ENCODE assay signal across 1 cellular context in genomic region chr11:65817815-65818680, GRCh38.
A peak's percentile ranks its signal among the peaks of the same experiment; 100 is the strongest.
TF ChIP-seq lines count a peak whose summit lies in the region.

No MANE protein-coding gene starts in this region.

TF ChIP-seq in K562, 482 proteins besides CTCF, POLR2A, EP300 and RAD21 (continued from another document and continues in another):
- TF ChIP-seq AFF1 (IDR thresholded peaks at IDR 0.05; ENCODE audit: low read depth in 1 of 2, partially characterized antibody in 2 of 2) (no peak), HCFC1 (IDR thresholded peaks at IDR 0.05; ENCODE audit: low read depth, low read length) (no peak), PHB (CRISPR knock-in tag; IDR thresholded peaks at IDR 0.05) (no peak), CTBP1 (IDR thresholded peaks at IDR 0.05; ENCODE audit: borderline replicate concordance) (peak; percentile 79; the same call in 1 of the 2 replicates), HMG20A (CRISPR knock-in tag; conservative IDR thresholded peaks at IDR 0.05) (no peak), TCF7 (IDR thresholded peaks at IDR 0.05; ENCODE audit: borderline replicate concordance) (no peak), ID3 (CRISPR knock-in tag; IDR thresholded peaks at IDR 0.05) (no peak), ID3 (tag; IDR thresholded peaks at IDR 0.05) (no peak), ZC3H11A (IDR thresholded peaks at IDR 0.05; ENCODE audit: low read depth, low read length) (no peak), COPS2 (conservative IDR thresholded peaks at IDR 0.05) (no peak), ZC3H8 (IDR thresholded peaks at IDR 0.05) (no peak), RBM39 (optimal IDR thresholded peaks at IDR 0.05; ENCODE audit: low read depth, low read length) (no peak), NEUROD1 (IDR thresholded peaks at IDR 0.05; ENCODE audit: borderline replicate concordance, low read depth, low read length, partially characterized antibody) (peak; percentile 28), ZNF699 (CRISPR knock-in tag; IDR thresholded peaks at IDR 0.05; ENCODE audit: insufficient replicate concordance) (no peak), ZNF76 (CRISPR knock-in tag; IDR thresholded peaks at IDR 0.05; ENCODE audit: borderline replicate concordance) (no peak), HOXB6 (CRISPR knock-in tag; IDR thresholded peaks at IDR 0.05; ENCODE audit: borderline replicate concordance) (no peak), GABPA (tag; conservative IDR thresholded peaks at IDR 0.05; ENCODE audit: low read depth) (peak; percentile 35; the same call in 1 of the 2 replicates), CAMTA2 (CRISPR knock-in tag; conservative IDR thresholded peaks at IDR 0.05) (no peak), ZNF12 (CRISPR knock-in tag; IDR thresholded peaks at IDR 0.05) (no peak; the same call in 1 of the 2 replicates), KAT7 (CRISPR knock-in tag; IDR thresholded peaks at IDR 0.05; ENCODE audit: borderline replicate concordance) (peak; percentile 64), ESRRA (IDR thresholded peaks at IDR 0.05; ENCODE audit: borderline replicate concordance, low read depth) (peak; percentile 38; the same call in 1 of the 2 replicates), C11orf30 (IDR thresholded peaks at IDR 0.05; ENCODE audit: low read depth) (no peak), GTF2E2 (tag; IDR thresholded peaks at IDR 0.05) (no peak), MYC (IDR thresholded peaks at IDR 0.05; ENCODE audit: low read depth, low read length) (peak; percentile 56), MYC (CRISPR knock-in tag; IDR thresholded peaks at IDR 0.05; ENCODE audit: borderline replicate concordance, low read depth) (no peak), ZNF436 (CRISPR knock-in tag; IDR thresholded peaks at IDR 0.05) (no peak), RB1 (IDR thresholded peaks at IDR 0.05; ENCODE audit: low read depth) (peak; percentile 92), SMARCC2 (IDR thresholded peaks at IDR 0.05; ENCODE audit: low read depth) (no peak), RNF2 (IDR thresholded peaks at IDR 0.05) (no peak), ZBTB1 (CRISPR knock-in tag; IDR thresholded peaks at IDR 0.05; ENCODE audit: borderline replicate concordance, low read depth) (0 out of 2 replicates have a peak, but pooled peaks have one; percentile 6), TAL1 (IDR thresholded peaks at IDR 0.05) (no peak), TEAD2 (tag; IDR thresholded peaks at IDR 0.05) (no peak), ZNF644 (tag; IDR thresholded peaks at IDR 0.05; ENCODE audit: low read depth) (peak; percentile 57; the same call in 1 of the 2 replicates), TBL1XR1 (IDR thresholded peaks at IDR 0.05; ENCODE audit: low read length in 2 of 2) (no peak), ELF4 (CRISPR knock-in tag; IDR thresholded peaks at IDR 0.05) (no peak), CEBPG (CRISPR knock-in tag; IDR thresholded peaks at IDR 0.05) (no peak), CEBPG (tag; conservative IDR thresholded peaks at IDR 0.05 in 1 of 2, IDR thresholded peaks at IDR 0.05 in 1 of 2) (no peak), ZNF165 (CRISPR knock-in tag; IDR thresholded peaks at IDR 0.05; ENCODE audit: borderline replicate concordance) (no peak), DACH1 (IDR thresholded peaks at IDR 0.05; ENCODE audit: partially characterized antibody) (peak; percentile 39), ESRRB (CRISPR knock-in tag; IDR thresholded peaks at IDR 0.05; ENCODE audit: borderline replicate concordance) (no peak), CBFA2T3 (IDR thresholded peaks at IDR 0.05) (no peak), MAFG (tag; conservative IDR thresholded peaks at IDR 0.05) (no peak), NFRKB (IDR thresholded peaks at IDR 0.05; ENCODE audit: low read depth) (no peak), ARNT (IDR thresholded peaks at IDR 0.05) (no peak), HDAC6 (IDR thresholded peaks at IDR 0.05; ENCODE audit: low read depth, low read length) (no peak), ZNF121 (CRISPR knock-in tag; conservative IDR thresholded peaks at IDR 0.05) (peak; percentile 38; the same call in 1 of the 2 replicates), RBM25 (IDR thresholded peaks at IDR 0.05; ENCODE audit: low read depth, low read length, severe bottlenecking) (peak; percentile 75), ZNF143 (CRISPR knock-in tag; IDR thresholded peaks at IDR 0.05) (no peak), ETV5 (CRISPR knock-in tag; IDR thresholded peaks at IDR 0.05; ENCODE audit: low read depth) (0 out of 2 replicates have a peak, but pooled peaks have one; percentile 41)
- TF ChIP-seq, protein P1, sequence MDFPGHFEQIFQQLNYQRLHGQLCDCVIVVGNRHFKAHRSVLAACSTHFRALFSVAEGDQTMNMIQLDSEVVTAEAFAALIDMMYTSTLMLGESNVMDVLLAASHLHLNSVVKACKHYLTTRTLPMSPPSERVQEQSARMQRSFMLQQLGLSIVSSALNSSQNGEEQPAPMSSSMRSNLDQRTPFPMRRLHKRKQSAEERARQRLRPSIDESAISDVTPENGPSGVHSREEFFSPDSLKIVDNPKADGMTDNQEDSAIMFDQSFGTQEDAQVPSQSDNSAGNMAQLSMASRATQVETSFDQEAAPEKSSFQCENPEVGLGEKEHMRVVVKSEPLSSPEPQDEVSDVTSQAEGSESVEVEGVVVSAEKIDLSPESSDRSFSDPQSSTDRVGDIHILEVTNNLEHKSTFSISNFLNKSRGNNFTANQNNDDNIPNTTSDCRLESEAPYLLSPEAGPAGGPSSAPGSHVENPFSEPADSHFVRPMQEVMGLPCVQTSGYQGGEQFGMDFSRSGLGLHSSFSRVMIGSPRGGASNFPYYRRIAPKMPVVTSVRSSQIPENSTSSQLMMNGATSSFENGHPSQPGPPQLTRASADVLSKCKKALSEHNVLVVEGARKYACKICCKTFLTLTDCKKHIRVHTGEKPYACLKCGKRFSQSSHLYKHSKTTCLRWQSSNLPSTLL (IDR thresholded peaks at IDR 0.05) = no peak
- TF ChIP-seq, protein P2, sequence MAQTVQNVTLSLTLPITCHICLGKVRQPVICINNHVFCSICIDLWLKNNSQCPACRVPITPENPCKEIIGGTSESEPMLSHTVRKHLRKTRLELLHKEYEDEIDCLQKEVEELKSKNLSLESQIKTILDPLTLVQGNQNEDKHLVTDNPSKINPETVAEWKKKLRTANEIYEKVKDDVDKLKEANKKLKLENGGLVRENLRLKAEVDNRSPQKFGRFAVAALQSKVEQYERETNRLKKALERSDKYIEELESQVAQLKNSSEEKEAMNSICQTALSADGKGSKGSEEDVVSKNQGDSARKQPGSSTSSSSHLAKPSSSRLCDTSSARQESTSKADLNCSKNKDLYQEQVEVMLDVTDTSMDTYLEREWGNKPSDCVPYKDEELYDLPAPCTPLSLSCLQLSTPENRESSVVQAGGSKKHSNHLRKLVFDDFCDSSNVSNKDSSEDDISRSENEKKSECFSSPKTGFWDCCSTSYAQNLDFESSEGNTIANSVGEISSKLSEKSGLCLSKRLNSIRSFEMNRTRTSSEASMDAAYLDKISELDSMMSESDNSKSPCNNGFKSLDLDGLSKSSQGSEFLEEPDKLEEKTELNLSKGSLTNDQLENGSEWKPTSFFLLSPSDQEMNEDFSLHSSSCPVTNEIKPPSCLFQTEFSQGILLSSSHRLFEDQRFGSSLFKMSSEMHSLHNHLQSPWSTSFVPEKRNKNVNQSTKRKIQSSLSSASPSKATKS (CRISPR knock-in tag; IDR thresholded peaks at IDR 0.05) = no peak
- TF ChIP-seq, protein P3, sequence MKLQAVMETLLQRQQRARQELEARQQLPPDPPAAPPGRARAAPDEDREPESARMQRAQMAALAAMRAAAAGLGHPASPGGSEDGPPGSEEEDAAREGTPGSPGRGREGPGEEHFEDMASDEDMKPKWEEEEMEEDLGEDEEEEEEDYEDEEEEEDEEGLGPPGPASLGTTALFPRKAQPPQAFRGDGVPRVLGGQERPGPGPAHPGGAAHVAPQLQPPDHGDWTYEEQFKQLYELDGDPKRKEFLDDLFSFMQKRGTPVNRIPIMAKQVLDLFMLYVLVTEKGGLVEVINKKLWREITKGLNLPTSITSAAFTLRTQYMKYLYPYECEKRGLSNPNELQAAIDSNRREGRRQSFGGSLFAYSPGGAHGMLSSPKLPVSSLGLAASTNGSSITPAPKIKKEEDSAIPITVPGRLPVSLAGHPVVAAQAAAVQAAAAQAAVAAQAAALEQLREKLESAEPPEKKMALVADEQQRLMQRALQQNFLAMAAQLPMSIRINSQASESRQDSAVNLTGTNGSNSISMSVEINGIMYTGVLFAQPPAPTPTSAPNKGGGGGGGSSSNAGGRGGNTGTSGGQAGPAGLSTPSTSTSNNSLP (IDR thresholded peaks at IDR 0.05; ENCODE audit: borderline replicate concordance, low read depth, low read length) = no peak
- TF ChIP-seq, protein P4, sequence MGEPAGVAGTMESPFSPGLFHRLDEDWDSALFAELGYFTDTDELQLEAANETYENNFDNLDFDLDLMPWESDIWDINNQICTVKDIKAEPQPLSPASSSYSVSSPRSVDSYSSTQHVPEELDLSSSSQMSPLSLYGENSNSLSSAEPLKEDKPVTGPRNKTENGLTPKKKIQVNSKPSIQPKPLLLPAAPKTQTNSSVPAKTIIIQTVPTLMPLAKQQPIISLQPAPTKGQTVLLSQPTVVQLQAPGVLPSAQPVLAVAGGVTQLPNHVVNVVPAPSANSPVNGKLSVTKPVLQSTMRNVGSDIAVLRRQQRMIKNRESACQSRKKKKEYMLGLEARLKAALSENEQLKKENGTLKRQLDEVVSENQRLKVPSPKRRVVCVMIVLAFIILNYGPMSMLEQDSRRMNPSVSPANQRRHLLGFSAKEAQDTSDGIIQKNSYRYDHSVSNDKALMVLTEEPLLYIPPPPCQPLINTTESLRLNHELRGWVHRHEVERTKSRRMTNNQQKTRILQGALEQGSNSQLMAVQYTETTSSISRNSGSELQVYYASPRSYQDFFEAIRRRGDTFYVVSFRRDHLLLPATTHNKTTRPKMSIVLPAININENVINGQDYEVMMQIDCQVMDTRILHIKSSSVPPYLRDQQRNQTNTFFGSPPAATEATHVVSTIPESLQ (CRISPR knock-in tag; IDR thresholded peaks at IDR 0.05) = 0 out of 2 replicates have a peak, but pooled peaks have one; percentile 30
- TF ChIP-seq, protein P5, sequence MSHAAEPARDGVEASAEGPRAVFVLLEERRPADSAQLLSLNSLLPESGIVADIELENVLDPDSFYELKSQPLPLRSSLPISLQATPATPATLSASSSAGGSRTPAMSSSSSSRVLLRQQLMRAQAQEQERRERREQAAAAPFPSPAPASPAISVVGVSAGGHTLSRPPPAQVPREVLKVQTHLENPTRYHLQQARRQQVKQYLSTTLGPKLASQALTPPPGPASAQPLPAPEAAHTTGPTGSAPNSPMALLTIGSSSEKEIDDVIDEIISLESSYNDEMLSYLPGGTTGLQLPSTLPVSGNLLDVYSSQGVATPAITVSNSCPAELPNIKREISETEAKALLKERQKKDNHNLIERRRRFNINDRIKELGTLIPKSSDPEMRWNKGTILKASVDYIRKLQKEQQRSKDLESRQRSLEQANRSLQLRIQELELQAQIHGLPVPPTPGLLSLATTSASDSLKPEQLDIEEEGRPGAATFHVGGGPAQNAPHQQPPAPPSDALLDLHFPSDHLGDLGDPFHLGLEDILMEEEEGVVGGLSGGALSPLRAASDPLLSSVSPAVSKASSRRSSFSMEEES (CRISPR knock-in tag; IDR thresholded peaks at IDR 0.05) = no peak
- TF ChIP-seq, protein P6, sequence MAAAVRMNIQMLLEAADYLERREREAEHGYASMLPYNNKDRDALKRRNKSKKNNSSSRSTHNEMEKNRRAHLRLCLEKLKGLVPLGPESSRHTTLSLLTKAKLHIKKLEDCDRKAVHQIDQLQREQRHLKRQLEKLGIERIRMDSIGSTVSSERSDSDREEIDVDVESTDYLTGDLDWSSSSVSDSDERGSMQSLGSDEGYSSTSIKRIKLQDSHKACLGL (CRISPR knock-in tag; IDR thresholded peaks at IDR 0.05; ENCODE audit: borderline replicate concordance, poor library complexity, severe bottlenecking) = no peak
- TF ChIP-seq, protein P7, sequence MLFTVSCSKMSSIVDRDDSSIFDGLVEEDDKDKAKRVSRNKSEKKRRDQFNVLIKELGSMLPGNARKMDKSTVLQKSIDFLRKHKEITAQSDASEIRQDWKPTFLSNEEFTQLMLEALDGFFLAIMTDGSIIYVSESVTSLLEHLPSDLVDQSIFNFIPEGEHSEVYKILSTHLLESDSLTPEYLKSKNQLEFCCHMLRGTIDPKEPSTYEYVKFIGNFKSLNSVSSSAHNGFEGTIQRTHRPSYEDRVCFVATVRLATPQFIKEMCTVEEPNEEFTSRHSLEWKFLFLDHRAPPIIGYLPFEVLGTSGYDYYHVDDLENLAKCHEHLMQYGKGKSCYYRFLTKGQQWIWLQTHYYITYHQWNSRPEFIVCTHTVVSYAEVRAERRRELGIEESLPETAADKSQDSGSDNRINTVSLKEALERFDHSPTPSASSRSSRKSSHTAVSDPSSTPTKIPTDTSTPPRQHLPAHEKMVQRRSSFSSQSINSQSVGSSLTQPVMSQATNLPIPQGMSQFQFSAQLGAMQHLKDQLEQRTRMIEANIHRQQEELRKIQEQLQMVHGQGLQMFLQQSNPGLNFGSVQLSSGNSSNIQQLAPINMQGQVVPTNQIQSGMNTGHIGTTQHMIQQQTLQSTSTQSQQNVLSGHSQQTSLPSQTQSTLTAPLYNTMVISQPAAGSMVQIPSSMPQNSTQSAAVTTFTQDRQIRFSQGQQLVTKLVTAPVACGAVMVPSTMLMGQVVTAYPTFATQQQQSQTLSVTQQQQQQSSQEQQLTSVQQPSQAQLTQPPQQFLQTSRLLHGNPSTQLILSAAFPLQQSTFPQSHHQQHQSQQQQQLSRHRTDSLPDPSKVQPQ (CRISPR knock-in tag; IDR thresholded peaks at IDR 0.05; ENCODE audit: borderline replicate concordance) = no peak
